13 cellular contexts compared by ENCODE assay signal in the genomic region with DNA sequence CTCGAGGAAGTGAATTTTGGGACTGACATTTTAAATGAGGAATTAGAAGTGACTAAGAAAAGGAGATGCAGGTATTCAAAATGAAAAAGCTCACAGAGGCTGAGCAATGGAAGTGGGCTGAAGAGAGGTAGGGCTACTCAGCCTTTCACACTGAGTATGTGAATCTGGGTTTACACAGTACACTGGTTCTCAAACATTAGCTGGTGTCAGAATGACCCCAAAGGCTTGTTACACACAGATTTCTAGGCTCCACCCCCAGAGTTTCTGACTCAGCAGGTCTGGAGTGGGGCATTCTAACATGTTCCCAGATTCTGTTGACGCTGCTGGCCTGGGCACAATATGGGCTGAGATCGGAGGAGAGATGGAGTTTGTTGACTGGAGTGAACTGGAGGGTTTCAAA. TPM values are rescaled to one million over a fixed set of nuclear protein-coding genes. Genes with fewer than 3 reads are reported as not detected.
A peak's percentile ranks its signal among the peaks of the same experiment; 100 is the strongest.
DNase-seq lines count a peak whose midpoint lies in the region; ATAC-seq, FAIRE-seq and TF ChIP-seq lines count a peak whose summit lies in the region.
"Had no signal": no experiment of that assay in that cellular context is flagged by ENCODE, and none has a peak within 500 bp of the region (broad histone marks: within the 10 kb centered on the region; RNA-seq: fewer than 3 reads in every experiment).

No MANE protein-coding gene starts in this region.

- DNase-seq in Ammon's horn (ENCODE audit: low spot score): peak; percentile 5
- DNase-seq in bronchial epithelial cell (ENCODE audit: low read depth): peak; percentile 32
- no peak for DNase-seq in activated T-cell treated with anti-CD3 and anti-CD28 coated beads, Interleukin-2, amount 50 U/mL, for 48 hours
- no peak for DNase-seq in GDM1 (lab: John Stamatoyannopoulos, UW)
- DNase-seq in HAP-1 (ENCODE audit: low spot score in 2 of 2): no peak
- DNase-seq: activated B cell treated with CpG ODN at 0.5 μM for 24 hours; NCI-H187; pancreas; stimulated activated CD4-positive, alpha-beta T cell treated with anti-CD3 and anti-CD28 coated beads, Interleukin-4, amount 100 ng/mL, for 4 hours; testis had no signal

- no peaks in the 10 kb centered on the region for H3K36me3 ChIP-seq in bronchial epithelial cell (ENCODE audit: control insufficient read depth, insufficient read depth, low read length)
- no peaks in the 10 kb centered on the region for H3K36me3 ChIP-seq in HAP-1 (replicated peaks)
- H3K36me3 ChIP-seq: pancreas had no signal

- no peak for TF ChIP-seq CTCF in bronchial epithelial cell (IDR thresholded peaks at IDR 0.05; ENCODE audit: insufficient read depth, low read length, severe bottlenecking)

- no peaks in the 10 kb centered on the region for H3K4me1 ChIP-seq in HAP-1
- H3K4me1 ChIP-seq: pancreas, testis had no signal

- in situ Hi-C loops in HAP-1 (cut with MboI; ENCODE audit: low sequenced_read_pairs): no loop called here

- peak; percentile 67 for ATAC-seq in GM19455 (IDR thresholded peaks at IDR 0.05; ENCODE audit: unreplicated experiment)
- ATAC-seq in HG03439 (IDR thresholded peaks at IDR 0.05; ENCODE audit: unreplicated experiment): peak; percentile 67
- no peak for ATAC-seq in HG03108 (IDR thresholded peaks at IDR 0.05; ENCODE audit: unreplicated experiment)

- H3K27me3 ChIP-seq in bronchial epithelial cell (ENCODE audit: control insufficient read depth, insufficient read depth, low read length) (no peaks in the 10 kb centered on the region), HAP-1 (ENCODE audit: low read depth) (no peaks in the 10 kb centered on the region)
- H3K27me3 ChIP-seq: pancreas, testis had no signal

- no peak for FAIRE-seq in bronchial epithelial cell (lab: Jason Lieb, UNC)
- FAIRE-seq: pancreas had no signal

- H3K9me3 ChIP-seq in HAP-1: no peaks in the 10 kb centered on the region
- H3K9me3 ChIP-seq: pancreas, testis had no signal

- H3K4me3 ChIP-seq in bronchial epithelial cell (ENCODE audit: low read depth, low read length) (no peak overlapping the region), HAP-1 (no peak overlapping the region)
- H3K4me3 ChIP-seq: pancreas, testis had no signal

RNA-seq across cellular contexts. Expression of a gene that starts 32.8 kb away (rescaled TPM):
- 1.6 and 14.2 TPM in 2 replicates for total RNA-seq in bronchial epithelial cell

Comparison
In these comparisons a context has a peak if more than half of its experiments do, and no peak if none do; other contexts are left out.
1. DNase-seq: peak in Ammon's horn (single experiment) and bronchial epithelial cell (single experiment); none in activated T-cell treated with anti-CD3 and anti-CD28 coated beads, Interleukin-2, amount 50 U/mL, for 48 hours (0 of 2), GDM1 (single experiment) and HAP-1 (0 of 2).